Comparison of ENCODE assay signal across 39 cellular contexts in the genomic region with DNA sequence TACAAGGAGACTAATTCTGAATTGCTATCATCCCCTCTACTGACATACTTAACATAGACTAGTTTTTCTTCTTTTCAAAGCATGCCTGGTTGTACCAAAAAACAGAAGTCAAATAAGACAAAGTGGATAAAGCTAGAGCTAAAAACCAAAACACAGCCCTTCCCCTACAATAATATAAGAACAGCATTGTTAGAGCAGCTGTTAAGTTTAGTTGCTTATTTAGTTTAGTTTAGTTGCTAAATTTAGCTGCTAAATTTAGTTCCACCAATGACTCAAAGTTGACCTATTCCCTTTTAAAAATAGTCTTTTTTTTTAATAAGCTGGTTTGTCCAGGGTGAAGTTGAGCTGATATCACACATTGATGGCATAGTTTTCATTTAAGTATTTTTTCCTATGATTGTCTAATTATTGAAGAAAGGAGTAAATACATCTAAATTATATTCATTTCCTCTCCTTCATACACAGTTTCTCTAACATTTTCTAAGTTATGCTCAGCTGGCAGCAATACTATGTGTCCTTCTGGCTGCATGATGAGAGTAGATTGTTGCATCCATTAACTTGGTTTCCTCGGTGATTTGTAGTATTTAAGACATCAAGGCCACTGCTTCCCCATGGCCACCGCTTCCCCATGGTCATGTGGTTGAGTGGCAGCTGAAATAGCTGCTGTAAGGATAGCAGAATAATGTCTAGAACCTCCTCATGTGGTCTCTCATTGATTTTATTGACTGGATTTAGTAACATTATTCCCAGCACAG.
DNase-seq lines count a peak whose midpoint lies in the region; ATAC-seq, FAIRE-seq and TF ChIP-seq lines count a peak whose summit lies in the region.
"Had no signal": no experiment of that assay in that cellular context is flagged by ENCODE, and none has a peak within 500 bp of the region (broad histone marks: within the 10 kb centered on the region; RNA-seq: fewer than 3 reads in every experiment).

No MANE protein-coding gene starts in this region.

- H2AFZ ChIP-seq in HCT116 (ENCODE audit: low read depth, low read length, poor library complexity, severe bottlenecking) (peak overlapping the region; percentile 60), astrocyte (ENCODE audit: low read depth, low read length) (no peak overlapping the region), neuronal stem cell (ENCODE audit: low read length) (peak overlapping the region; percentile 15)
- H2AFZ ChIP-seq: GM23338 had no signal

- H4K20me1 ChIP-seq in HCT116 (ENCODE audit: insufficient read depth) (no peaks in the 10 kb centered on the region), astrocyte (ENCODE audit: insufficient read depth, low read length) (no peaks in the 10 kb centered on the region)

- H3K4ac ChIP-seq in neuronal stem cell (ENCODE audit: low read length): no peak overlapping the region

- POLR2A ChIA-PET in HCT116 (lab: Charles Lee): no interaction called here

- BruUV-seq in HCT116 (replicated peaks; lab: Mats Ljungman, UMichigan): no TSS peak

- TF ChIP-seq POLR2A in HCT116 (IDR thresholded peaks at IDR 0.05; ENCODE audit: borderline replicate concordance, extremely low read depth, insufficient read depth, insufficient read length): no peak

- ATAC-seq in HCT116 (no peak), GM21528 (IDR thresholded peaks at IDR 0.05; ENCODE audit: low FRiP score, unreplicated experiment) (no peak)
- ATAC-seq: activated CD4-positive, alpha-beta T cell treated with anti-CD3 and anti-CD28 coated beads for 36 hours; activated CD8-positive, alpha-beta T cell treated with anti-CD3 and anti-CD28 coated beads, Interleukin-2, amount 10 ng/mL, durations not matched to agents 7 days and 5 days; activated naive CD4-positive, alpha-beta T cell treated with anti-CD3 and anti-CD28 coated beads, Interleukin-2, amount 50 U/mL, for 72 hours; GM23338; left colon; Panc1; psoas muscle; sciatic nerve; stimulated activated effector memory CD8-positive, alpha-beta T cell treated with anti-CD3 and anti-CD28 coated beads, Interleukin-12 subunit alpha, Interleukin-12 subunit beta, amount 100 ng/mL, for 72 hours had no signal

- no peak overlapping the region for H2AK5ac ChIP-seq in neuronal stem cell (ENCODE audit: low read depth, low read length)

- H3K27me3 ChIP-seq in HCT116 (ENCODE audit: insufficient read depth, low read length) (no peaks in the 10 kb centered on the region), astrocyte (ENCODE audit: insufficient read depth, low read length) (no peaks in the 10 kb centered on the region), neuronal stem cell (ENCODE audit: control insufficient read depth in 3 of 3, insufficient read depth in 3 of 3, low read depth in 1 of 3, low read length in 3 of 3) (no peaks in the 10 kb centered on the region)
- H3K27me3 ChIP-seq: neutrophil, transverse colon had no signal

- H2BK5ac ChIP-seq in neuronal stem cell (ENCODE audit: low read length): no peak overlapping the region

- H3K36me3 ChIP-seq in HCT116 (ENCODE audit: control insufficient read depth in 1 of 2, insufficient read depth in 2 of 2, low read length in 2 of 2): no peaks in the 10 kb centered on the region
- no peaks in the 10 kb centered on the region for H3K36me3 ChIP-seq in astrocyte (ENCODE audit: insufficient read depth, low read length)
- H3K36me3 ChIP-seq in neuronal stem cell (replicated peaks in 1 of 2; ENCODE audit: control insufficient read depth in 2 of 2, insufficient read depth in 2 of 2, low read length in 2 of 2): no peaks in the 10 kb centered on the region
- H3K36me3 ChIP-seq: neutrophil, transverse colon had no signal

- no peaks in the 10 kb centered on the region for H3K36me3 Mint-ChIP-seq in astrocyte (ENCODE audit: low read depth, unreplicated experiment)
- H3K36me3 Mint-ChIP-seq: activated naive CD4-positive, alpha-beta T cell treated with anti-CD3 and anti-CD28 coated beads, Interleukin-2, amount 50 U/mL, for 72 hours; CD4-positive, alpha-beta memory T cell; stimulated activated effector memory CD8-positive, alpha-beta T cell treated with anti-CD3 and anti-CD28 coated beads, Interleukin-12 subunit alpha, Interleukin-12 subunit beta, amount 100 ng/mL, for 72 hours had no signal

- TF ChIP-seq CTCF in HCT116 (IDR thresholded peaks at IDR 0.05 in 2 of 3, conservative IDR thresholded peaks at IDR 0.05 in 1 of 3; ENCODE audit: borderline replicate concordance in 1 of 3, insufficient read depth in 1 of 3, low read depth in 2 of 3, low read length in 2 of 3): no peak
- TF ChIP-seq CTCF in astrocyte (IDR thresholded peaks at IDR 0.05; ENCODE audit: insufficient read depth, low read depth, low read length): no peak
- no peak for TF ChIP-seq CTCF in foreskin fibroblast (IDR thresholded peaks at IDR 0.05; ENCODE audit: low read depth, low read length)

- no peak overlapping the region for H2BK12ac ChIP-seq in neuronal stem cell (ENCODE audit: low read length)

- no peak overlapping the region for H3K27ac Mint-ChIP-seq in astrocyte (ENCODE audit: unreplicated experiment)
- H3K27ac Mint-ChIP-seq: activated CD4-positive, alpha-beta T cell treated with anti-CD3 and anti-CD28 coated beads for 36 hours; activated CD8-positive, alpha-beta T cell treated with anti-CD3 and anti-CD28 coated beads, Interleukin-2, amount 10 ng/mL, durations not matched to agents 7 days and 5 days; activated naive CD4-positive, alpha-beta T cell treated with anti-CD3 and anti-CD28 coated beads, Interleukin-2, amount 50 U/mL, for 72 hours; B cell; CD4-positive, alpha-beta memory T cell; dendritic cell treated with granulocyte-macrophage colony-stimulating factor and Interleukin-4, amounts not matched to agents 40 ng/mL and 50 ng/mL, for 4 days; endodermal cell; GM23338; stimulated activated effector memory CD8-positive, alpha-beta T cell treated with anti-CD3 and anti-CD28 coated beads, Interleukin-12 subunit alpha, Interleukin-12 subunit beta, amount 100 ng/mL, for 72 hours had no signal

- no peaks in the 10 kb centered on the region for H3K27me3 Mint-ChIP-seq in astrocyte (ENCODE audit: low read depth, unreplicated experiment)
- H3K27me3 Mint-ChIP-seq: B cell; CD4-positive, alpha-beta memory T cell; dendritic cell treated with granulocyte-macrophage colony-stimulating factor and Interleukin-4, amounts not matched to agents 40 ng/mL and 50 ng/mL, for 4 days had no signal

- H3K9ac ChIP-seq in HCT116 (ENCODE audit: low read length) (no peak overlapping the region), astrocyte (ENCODE audit: low read length) (no peak overlapping the region), neuronal stem cell (ENCODE audit: low read depth, low read length, poor library complexity) (no peak overlapping the region)
- H3K9ac ChIP-seq: KMS-11 had no signal

- RAD21 ChIA-PET in HCT116 (lab: Charles Lee; ENCODE audit: low non-redundant PET in 1 of 2, low total read pairs in 2 of 2, uncharacterized antibody in 2 of 2, unreplicated experiment in 2 of 2): no interaction called here

- no CpG with 5 or more reads among the region's 2 CpGs for WGBS in neuronal stem cell (ENCODE audit: extremely low coverage in 2 of 2, insufficient read length in 2 of 2, insufficient replicate concordance in 1 of 2), 2 donors

- no peaks in the 10 kb centered on the region for H3K9me2 ChIP-seq in HCT116 (ENCODE audit: insufficient read depth)

- no peak for DNase-seq in HCT116 (ENCODE audit: low read depth, low spot score)
- no peak for DNase-seq in astrocyte (ENCODE audit: low read depth)
- peak; percentile 18 to 42 for DNase-seq in foreskin fibroblast
- DNase-seq in neuronal stem cell (ENCODE audit: low spot score): no peak
- DNase-seq in T-helper 2 cell: no peak
- DNase-seq in NOMO-1 (lab: John Stamatoyannopoulos, UW; ENCODE audit: unreplicated experiment in 2 of 2): no peak
- DNase-seq in mesenteric fat pad (ENCODE audit: low spot score): no peak
- DNase-seq: ACHN; activated CD4-positive, alpha-beta T cell treated with anti-CD3 and anti-CD28 coated beads for 36 hours; activated CD8-positive, alpha-beta T cell treated with anti-CD3 and anti-CD28 coated beads, Interleukin-2, amount 10 ng/mL, durations not matched to agents 7 days and 5 days; anterior cingulate cortex; caudate nucleus; CD4-positive, alpha-beta memory T cell; DND-41; endodermal cell; hippocampal formation; left colon; NCI-H1417 treated with DMSO at 0.1 percent for 48 hours; NCI-H2081; NCI-H2227 treated with DMSO at 0.1 percent for 48 hours; NCI-H526; psoas muscle; SIG-M5; stimulated activated CD4-positive, alpha-beta T cell treated with anti-CD3 and anti-CD28 coated beads, Interleukin-4, amount 100 ng/mL, for 4 hours; SW 1271; T-helper 9 cell; transverse colon had no signal

- H3K27ac ChIP-seq in HCT116 (ENCODE audit: low read depth, low read length) (no peak overlapping the region), astrocyte (ENCODE audit: low read depth, low read length) (no peak overlapping the region), neuronal stem cell (replicated peaks; ENCODE audit: low read length) (no peak overlapping the region)
- H3K27ac ChIP-seq: KMS-11, neutrophil, psoas muscle, transverse colon, VCaP had no signal

- H4K91ac ChIP-seq in neuronal stem cell (ENCODE audit: low read depth, low read length, poor library complexity): no peak overlapping the region

- no peak overlapping the region for H3K4me3 Mint-ChIP-seq in astrocyte (ENCODE audit: unreplicated experiment)
- H3K4me3 Mint-ChIP-seq: activated CD4-positive, alpha-beta T cell treated with anti-CD3 and anti-CD28 coated beads for 36 hours; activated CD8-positive, alpha-beta T cell treated with anti-CD3 and anti-CD28 coated beads, Interleukin-2, amount 10 ng/mL, durations not matched to agents 7 days and 5 days; B cell; CD4-positive, alpha-beta memory T cell; dendritic cell treated with granulocyte-macrophage colony-stimulating factor and Interleukin-4, amounts not matched to agents 40 ng/mL and 50 ng/mL, for 4 days; endodermal cell; GM23338; stimulated activated effector memory CD8-positive, alpha-beta T cell treated with anti-CD3 and anti-CD28 coated beads, Interleukin-12 subunit alpha, Interleukin-12 subunit beta, amount 100 ng/mL, for 72 hours had no signal

- CTCF ChIA-PET in HCT116 (lab: Charles Lee): no interaction called here

- peaks cover 9% of the 10 kb centered on the region for H3K4me1 Mint-ChIP-seq in astrocyte (ENCODE audit: low read depth, unreplicated experiment)
- H3K4me1 Mint-ChIP-seq: activated CD4-positive, alpha-beta T cell treated with anti-CD3 and anti-CD28 coated beads for 36 hours; B cell; CD4-positive, alpha-beta memory T cell; GM23338; stimulated activated effector memory CD8-positive, alpha-beta T cell treated with anti-CD3 and anti-CD28 coated beads, Interleukin-12 subunit alpha, Interleukin-12 subunit beta, amount 100 ng/mL, for 72 hours had no signal

- no peak for FAIRE-seq in astrocyte (lab: Jason Lieb, UNC)
- FAIRE-seq: D721Med had no signal

- no peak overlapping the region for H3K14ac ChIP-seq in neuronal stem cell (ENCODE audit: low read length)

- H2BK15ac ChIP-seq in neuronal stem cell (ENCODE audit: low read length): no peak overlapping the region

- intact Hi-C loops in HCT116 (cut with micrococcal nuclease): no loop called here

- no peaks in the 10 kb centered on the region for H3K79me2 ChIP-seq in HCT116 (ENCODE audit: insufficient read depth, low read length)
- H3K79me2 ChIP-seq in astrocyte (ENCODE audit: insufficient read depth, low read length): no peaks in the 10 kb centered on the region

- H4K8ac ChIP-seq in neuronal stem cell (ENCODE audit: low read depth, low read length): no peak overlapping the region

- H2BK120ac ChIP-seq in neuronal stem cell (ENCODE audit: low read depth, low read length): no peak overlapping the region

- peaks cover 2% of the 10 kb centered on the region for H3K9me3 Mint-ChIP-seq in astrocyte (ENCODE audit: unreplicated experiment)
- H3K9me3 Mint-ChIP-seq: endodermal cell; GM23338; stimulated activated effector memory CD8-positive, alpha-beta T cell treated with anti-CD3 and anti-CD28 coated beads, Interleukin-12 subunit alpha, Interleukin-12 subunit beta, amount 100 ng/mL, for 72 hours had no signal

- H3K9me3 ChIP-seq in HCT116 (ENCODE audit: control insufficient read depth in 1 of 2, insufficient read depth in 1 of 2, low read depth in 1 of 2, low read length in 2 of 2) (no peaks in the 10 kb centered on the region), astrocyte (ENCODE audit: insufficient read depth, low read depth, low read length) (no peaks in the 10 kb centered on the region), neuronal stem cell (replicated peaks in 1 of 2; ENCODE audit: control insufficient read depth in 2 of 2, insufficient read depth in 1 of 2, low read depth in 1 of 2, low read length in 2 of 2) (peaks cover 0 to 2% of the 10 kb centered on the region in 2 donors)
- H3K9me3 ChIP-seq: neutrophil, psoas muscle, transverse colon had no signal

- peaks cover 0 to 6% of the 10 kb centered on the region in 2 experiments; a peak in 1 of 4 replicates for H3K4me1 ChIP-seq in HCT116 (ENCODE audit: control insufficient read depth in 1 of 2, insufficient read depth in 2 of 2, low read length in 2 of 2)
- peaks cover 5% of the 10 kb centered on the region for H3K4me1 ChIP-seq in astrocyte (ENCODE audit: insufficient read depth, low read length)
- peaks cover 0 to 5% of the 10 kb centered on the region in 2 donors for H3K4me1 ChIP-seq in neuronal stem cell (ENCODE audit: control insufficient read depth in 2 of 2, insufficient read depth in 1 of 2, low read depth in 1 of 2, low read length in 2 of 2)
- H3K4me1 ChIP-seq: psoas muscle, transverse colon had no signal

- no peak overlapping the region for H3K4me2 ChIP-seq in HCT116 (ENCODE audit: low read length)
- H3K4me2 ChIP-seq in astrocyte (ENCODE audit: low read length): peak overlapping the region; percentile 37
- no peak overlapping the region for H3K4me2 ChIP-seq in neuronal stem cell (ENCODE audit: insufficient read depth, low read length, poor library complexity, severe bottlenecking)
- H3K4me2 ChIP-seq: GM23338, KMS-11 had no signal

- no peak overlapping the region for H3K18ac ChIP-seq in neuronal stem cell (ENCODE audit: low read length)

- no peak for TF ChIP-seq RAD21 in HCT116 (IDR thresholded peaks at IDR 0.05; ENCODE audit: low read depth)

- H3K79me1 ChIP-seq in neuronal stem cell (ENCODE audit: low read depth, low read length): no peaks in the 10 kb centered on the region

- H3K23ac ChIP-seq in neuronal stem cell (ENCODE audit: low read depth, low read length, poor library complexity): no peak overlapping the region

- H3K4me3 ChIP-seq in HCT116 (replicated peaks in 1 of 2; ENCODE audit: low read depth in 1 of 2, low read length in 2 of 2) (no peak overlapping the region), astrocyte (ENCODE audit: insufficient read depth, low read depth, low read length) (no peak overlapping the region), foreskin fibroblast (ENCODE audit: low read depth in 1 of 2, low read length in 2 of 2) (no peak overlapping the region), neuronal stem cell (ENCODE audit: low read length in 2 of 2) (no peak overlapping the region)
- H3K4me3 ChIP-seq: GM23338, psoas muscle, transverse colon had no signal

Comparison
In these comparisons a context has a peak if more than half of its experiments do, and no peak if none do; other contexts are left out.
1. DNase-seq: peak in foreskin fibroblast (2 of 2); none in HCT116 (single experiment), astrocyte (single experiment), neuronal stem cell (single experiment), T-helper 2 cell (0 of 5), NOMO-1 (0 of 2) and mesenteric fat pad (single experiment).